ENCODE assay signal across 16 cellular contexts in the genomic region with DNA sequence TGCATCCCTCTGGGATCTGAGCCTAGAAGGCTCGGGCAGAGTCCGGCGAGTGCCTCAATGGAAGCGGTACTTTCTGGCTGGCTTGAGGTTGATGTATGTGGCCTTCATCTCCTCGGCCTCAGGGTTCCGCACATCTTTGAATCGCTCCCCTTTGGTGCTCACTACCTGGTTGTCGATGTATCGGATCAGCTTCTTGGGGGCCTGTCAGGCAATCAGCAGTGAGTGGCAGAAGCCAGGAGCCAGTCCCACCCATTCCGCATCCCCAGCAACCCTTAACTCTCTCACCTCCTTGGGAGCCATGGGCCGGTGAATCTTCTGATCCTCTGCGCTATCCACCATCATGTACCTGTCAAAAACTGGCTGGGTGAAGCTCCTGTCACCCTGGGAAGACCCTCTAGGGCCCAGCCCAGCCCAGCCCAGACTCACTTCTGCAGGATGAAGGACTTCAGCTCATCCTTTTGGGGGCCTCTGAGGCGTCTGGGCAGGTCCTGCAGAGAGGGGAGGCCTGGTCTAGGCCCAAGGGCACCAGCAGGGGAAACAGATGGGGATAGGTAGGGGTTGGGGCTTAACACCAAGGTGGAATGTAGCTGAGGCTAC. TPM values are rescaled to one million over a fixed set of nuclear protein-coding genes. Genes with fewer than 3 reads are reported as not detected.
DNase-seq lines count a peak whose midpoint lies in the region; ATAC-seq, FAIRE-seq and TF ChIP-seq lines count a peak whose summit lies in the region.
"Had no signal": no experiment of that assay in that cellular context is flagged by ENCODE, and none has a peak within 500 bp of the region (broad histone marks: within the 10 kb centered on the region; RNA-seq: fewer than 3 reads in every experiment).

No MANE protein-coding gene starts in this region.

- POLR2A ChIA-PET in T-cell (lab: Charles Lee), result interaction anchor here (0.5 to 0.6 kb wide), 2 partner anchors 193 to 365 kb away, joined by 3 to 6 read pairs; no protein-coding TSS in a partner anchor
- POLR2A ChIA-PET in endothelial cell of umbilical vein (lab: Charles Lee), result interaction anchor here (0.5 to 0.9 kb wide), 2 partner anchors 79 to 267 kb away, joined by 3 read pairs; a partner anchor contains a TSS

- H2AFZ ChIP-seq in endothelial cell of umbilical vein (ENCODE audit: low read depth, low read length), result no peak overlapping the region

- H3K27ac ChIP-seq in endothelial cell of umbilical vein (ENCODE audit: insufficient read depth, low read depth, low read length), result no peak overlapping the region
- H3K27ac ChIP-seq: foreskin keratinocyte had no signal

- H3K9me1 ChIP-seq in endothelial cell of umbilical vein (replicated peaks; ENCODE audit: control insufficient read depth, extremely low read depth, insufficient read depth, low read length), result no peaks in the 10 kb centered on the region

- H3K9ac ChIP-seq in endothelial cell of umbilical vein (replicated peaks; ENCODE audit: extremely low read depth, insufficient read depth, low read length) (no peak overlapping the region), skeletal muscle satellite cell (ENCODE audit: low read depth, low read length) (no peak overlapping the region)

- ATAC-seq in T-cell (replicated peaks in 1 of 4), result no peak

- no peaks in the 10 kb centered on the region for H3K9me3 ChIP-seq in endothelial cell of umbilical vein (replicated peaks; ENCODE audit: control insufficient read depth, insufficient read depth, low read length)
- H3K9me3 ChIP-seq in skeletal muscle satellite cell (replicated peaks; ENCODE audit: low read length), result no peaks in the 10 kb centered on the region
- H3K9me3 ChIP-seq: MG63 had no signal

- DNase-seq in T-helper 2 cell treated with Interferon-gamma antibody and Interleukin-4, amounts not matched to agents 5 μg/mL and 100 μg/mL, for 36 hours (ENCODE audit: low spot score), result no peak
- DNase-seq in T-helper 2 cell, result no peak
- no peak for DNase-seq in T-cell
- DNase-seq in endothelial cell of umbilical vein (ENCODE audit: low read depth, low spot score), result no peak
- DNase-seq in H54 (ENCODE audit: insufficient read length, low spot score), result no peak
- no peak for DNase-seq in stimulated activated CD4-positive, alpha-beta T cell treated with anti-CD3 and anti-CD28 coated beads, Interleukin-1b, Interleukin-23, amount 100 ng/mL, for 48 hours
- DNase-seq in middle frontal gyrus (ENCODE audit: extremely low spot score, low spot score), result no peak
- DNase-seq: amniotic stem cell, T1000 had no signal

- H3K36me3 Mint-ChIP-seq in T-helper 2 cell treated with Interferon-gamma antibody and Interleukin-4, amounts not matched to agents 5 μg/mL and 100 μg/mL, for 36 hours (ENCODE audit: low read depth), result peaks cover 8% of the 10 kb centered on the region
- H3K36me3 Mint-ChIP-seq in T-cell, result no peaks in the 10 kb centered on the region

- H3K4me3 Mint-ChIP-seq in T-helper 2 cell treated with Interferon-gamma antibody and Interleukin-4, amounts not matched to agents 5 μg/mL and 100 μg/mL, for 36 hours, result peak overlapping the region; percentile 14
- H3K4me3 Mint-ChIP-seq in T-cell, result peak overlapping the region in 2 of 3 donors; percentile 25 to 98

- H3K4me1 ChIP-seq in endothelial cell of umbilical vein (ENCODE audit: control insufficient read depth, extremely low read depth, insufficient read depth, low read length) (peaks cover 20% of the 10 kb centered on the region), skeletal muscle satellite cell (ENCODE audit: control insufficient read depth, insufficient read depth, low read length) (peaks cover 21% of the 10 kb centered on the region)

- BruUV-seq in endothelial cell of umbilical vein (replicated peaks; lab: Mats Ljungman, UMichigan), result TSS peak; percentile 44

- H4K20me1 ChIP-seq in endothelial cell of umbilical vein (replicated peaks; ENCODE audit: control insufficient read depth, extremely low read depth, insufficient read depth, low read length), result no peaks in the 10 kb centered on the region

- H3K4me1 Mint-ChIP-seq in T-helper 2 cell treated with Interferon-gamma antibody and Interleukin-4, amounts not matched to agents 5 μg/mL and 100 μg/mL, for 36 hours (ENCODE audit: low read depth), result peaks cover 23% of the 10 kb centered on the region
- peaks cover 32 to 47% (median 40%) of the 10 kb centered on the region in 3 donors for H3K4me1 Mint-ChIP-seq in T-cell

- intact Hi-C loops in endothelial cell of umbilical vein (cut with micrococcal nuclease), result loop anchor here (5.0 kb wide), 3 partner anchors 79 to 224 kb away; a partner anchor contains a TSS

- peaks cover 9% of the 10 kb centered on the region for H3K27me3 Mint-ChIP-seq in T-helper 2 cell treated with Interferon-gamma antibody and Interleukin-4, amounts not matched to agents 5 μg/mL and 100 μg/mL, for 36 hours (ENCODE audit: low read depth)
- H3K27me3 Mint-ChIP-seq in T-cell, result peaks cover 0 to 5% of the 10 kb centered on the region in 2 donors

- no peak overlapping the region for H3K27ac Mint-ChIP-seq in T-helper 2 cell treated with Interferon-gamma antibody and Interleukin-4, amounts not matched to agents 5 μg/mL and 100 μg/mL, for 36 hours
- H3K27ac Mint-ChIP-seq in T-cell, result peak overlapping the region in 1 of 2 donors; percentile 61

- CTCF ChIA-PET in T-cell (lab: Charles Lee), result interaction anchor here in 1 of 2 donors (0.9 to 1.6 kb wide), 3 partner anchors 9 to 55 kb away, joined by 3 to 6 read pairs (median 4); a partner anchor contains a TSS
- CTCF ChIA-PET in endothelial cell of umbilical vein (lab: Charles Lee), result interaction anchor here (0.6 to 6.5 kb wide), 13 partner anchors 9 to 254 kb away, joined by 3 to 74 read pairs (median 21); a partner anchor contains a TSS

- TF ChIP-seq POLR2A in endothelial cell of umbilical vein (IDR thresholded peaks at IDR 0.05; ENCODE audit: low read depth, low read length) (no peak), H54 (IDR thresholded peaks at IDR 0.05; ENCODE audit: low read depth, low read length) (no peak)

- H3K4me2 ChIP-seq in endothelial cell of umbilical vein (ENCODE audit: insufficient read depth, low read length), result no peak overlapping the region
- H3K4me2 ChIP-seq in skeletal muscle satellite cell (ENCODE audit: low read length), result peak overlapping the region; percentile 98

- no peaks in the 10 kb centered on the region for H3K9me3 Mint-ChIP-seq in T-helper 2 cell treated with Interferon-gamma antibody and Interleukin-4, amounts not matched to agents 5 μg/mL and 100 μg/mL, for 36 hours
- no peaks in the 10 kb centered on the region for H3K9me3 Mint-ChIP-seq in T-cell

- peaks cover 0 to 3% of the 10 kb centered on the region in 2 experiments for H3K27me3 ChIP-seq in endothelial cell of umbilical vein (ENCODE audit: control insufficient read depth in 2 of 2, insufficient read depth in 2 of 2, low read length in 2 of 2)
- H3K27me3 ChIP-seq in skeletal muscle satellite cell (ENCODE audit: control insufficient read depth, insufficient read depth, low read length), result peaks cover 6% of the 10 kb centered on the region

- dilution Hi-C loops in endothelial cell of umbilical vein (cut with MboI; ENCODE audit: extremely low pct_ligation_motif_present, low sequenced_read_pairs), result no loop called here

- FAIRE-seq in endothelial cell of umbilical vein (lab: Jason Lieb, UNC) (no peak), H54 (lab: Jason Lieb, UNC) (no peak)
- FAIRE-seq: RCC 7860 had no signal

- TF ChIP-seq CTCF in endothelial cell of umbilical vein (IDR thresholded peaks at IDR 0.05; ENCODE audit: extremely low read depth in 1 of 2, insufficient read depth in 1 of 2, low read depth in 1 of 2, low read length in 2 of 2), result no peak

- peaks cover 0 to 9% of the 10 kb centered on the region in 2 experiments for H3K36me3 ChIP-seq in endothelial cell of umbilical vein (ENCODE audit: control insufficient read depth in 2 of 2, extremely low read depth in 1 of 2, insufficient read depth in 2 of 2, low read length in 2 of 2)
- peaks cover 25% of the 10 kb centered on the region for H3K36me3 ChIP-seq in skeletal muscle satellite cell (ENCODE audit: insufficient read depth, low read length)

- no peaks in the 10 kb centered on the region for H3K79me2 ChIP-seq in endothelial cell of umbilical vein (ENCODE audit: control insufficient read depth, insufficient read depth, low read length)

- H3K4me3 ChIP-seq in endothelial cell of umbilical vein (replicated peaks in 1 of 3; ENCODE audit: insufficient read depth in 1 of 3, low read depth in 1 of 3, low read length in 3 of 3) (no peak overlapping the region), skeletal muscle satellite cell (ENCODE audit: low read length) (no peak overlapping the region)
- H3K4me3 ChIP-seq: MG63 had no signal

RNA-seq across cellular contexts. Expression of a gene that starts 2.8 kb away (rescaled TPM):
- total RNA-seq in T-cell, result 10 to 100 TPM; 13.3 to 30.4 (median 23.7) TPM
- total RNA-seq in endothelial cell of umbilical vein, result 9.9 and 10.7 TPM in 2 replicates
- polyA plus RNA-seq in endothelial cell of umbilical vein, result 15.3 and 21.6 TPM in 2 replicates
- 5.9 and 10.1 TPM in 2 replicates for polyA plus RNA-seq in endothelial cell of umbilical vein (2011; cell fraction: cytosol; rRNA removed)
- polyA plus RNA-seq in endothelial cell of umbilical vein (2011; cell fraction: nucleus; rRNA removed), result 11.6 and 11.7 TPM in 2 replicates
- polyA plus RNA-seq in endothelial cell of umbilical vein (2012), result 4.3 and 6.2 TPM in 2 replicates
- polyA minus RNA-seq in endothelial cell of umbilical vein, result 1.4 and 2.0 TPM in 2 replicates
- polyA minus RNA-seq in endothelial cell of umbilical vein (2011; cell fraction: cytosol; rRNA and poly(A)+ RNA removed), result 8.5 TPM
- polyA minus RNA-seq in endothelial cell of umbilical vein (2011; cell fraction: nucleus; rRNA and poly(A)+ RNA removed), result 1.5 and 1.8 TPM in 2 replicates
- 9.2 and 11.9 TPM in 2 replicates for total RNA-seq in skeletal muscle satellite cell (2012; rRNA removed)

RNA-seq across cellular contexts. Expression of a gene that starts 4.9 kb away (rescaled TPM):
- total RNA-seq in T-cell (10 to 100 TPM in 2 of 5 donors, 1 to 10 TPM in 3; 8.7 to 11.8 (median 8.8) TPM), endothelial cell of umbilical vein (0.18 and 0.40 TPM in 2 replicates)
- 0.08 and 0.10 TPM in 2 replicates for polyA plus RNA-seq in endothelial cell of umbilical vein
- 0.07 TPM in 1 of 2 replicates, not detected in the other for polyA plus RNA-seq in endothelial cell of umbilical vein (2011; cell fraction: cytosol; rRNA removed)
- polyA plus RNA-seq in endothelial cell of umbilical vein (2011; cell fraction: nucleus; rRNA removed), result 0.24 and 0.29 TPM in 2 replicates
- 0.86 and 2.6 TPM in 2 replicates for polyA plus RNA-seq in endothelial cell of umbilical vein (2012)
- polyA minus RNA-seq in endothelial cell of umbilical vein, result not detected in 2 replicates
- not detected for polyA minus RNA-seq in endothelial cell of umbilical vein (2011; cell fraction: cytosol; rRNA and poly(A)+ RNA removed)
- 0.29 TPM in 1 of 2 replicates, not detected in the other for polyA minus RNA-seq in endothelial cell of umbilical vein (2011; cell fraction: nucleus; rRNA and poly(A)+ RNA removed)
- total RNA-seq in skeletal muscle satellite cell (2012; rRNA removed), result 0.87 and 5.8 TPM in 2 replicates
- total RNA-seq: A172 had no signal

RNA-seq across cellular contexts. Expression of a gene that starts 8.9 kb away (rescaled TPM):
- total RNA-seq in T-cell (10 to 100 TPM; 32.2 to 41.4 (median 37.8) TPM), endothelial cell of umbilical vein (61.5 and 62.6 TPM in 2 replicates)
- polyA plus RNA-seq in endothelial cell of umbilical vein, result 82.3 and 96.7 TPM in 2 replicates
- polyA plus RNA-seq in endothelial cell of umbilical vein (2011; cell fraction: cytosol; rRNA removed), result 79.5 and 108 TPM in 2 replicates
- 119 and 127 TPM in 2 replicates for polyA plus RNA-seq in endothelial cell of umbilical vein (2011; cell fraction: nucleus; rRNA removed)
- polyA plus RNA-seq in endothelial cell of umbilical vein (2012), result 56.6 and 83.3 TPM in 2 replicates
- 26.5 and 27.4 TPM in 2 replicates for polyA minus RNA-seq in endothelial cell of umbilical vein
- polyA minus RNA-seq in endothelial cell of umbilical vein (2011; cell fraction: cytosol; rRNA and poly(A)+ RNA removed), result 32.0 TPM
- polyA minus RNA-seq in endothelial cell of umbilical vein (2011; cell fraction: nucleus; rRNA and poly(A)+ RNA removed), result 7.5 and 12.2 TPM in 2 replicates
- total RNA-seq in skeletal muscle satellite cell (2012; rRNA removed), result 37.3 and 43.2 TPM in 2 replicates

RNA-seq across cellular contexts. Expression of a gene that starts 27.9 kb away (rescaled TPM):
- total RNA-seq in T-cell (under 1 TPM in 4 of 5 donors, not detected in 1; 0.23 to 0.92 (median 0.55) TPM), endothelial cell of umbilical vein (not detected in 2 replicates)
- 0.08 TPM in 1 of 2 replicates, not detected in the other for polyA plus RNA-seq in endothelial cell of umbilical vein
- polyA plus RNA-seq in endothelial cell of umbilical vein (2011; cell fraction: cytosol; rRNA removed), result 0.04 TPM in 1 of 2 replicates, not detected in the other
- not detected in 2 replicates for polyA plus RNA-seq in endothelial cell of umbilical vein (2011; cell fraction: nucleus; rRNA removed)
- not detected in 2 replicates for polyA plus RNA-seq in endothelial cell of umbilical vein (2012)
- polyA minus RNA-seq in endothelial cell of umbilical vein, result not detected in 2 replicates
- polyA minus RNA-seq in endothelial cell of umbilical vein (2011; cell fraction: cytosol; rRNA and poly(A)+ RNA removed), result not detected
- polyA minus RNA-seq in endothelial cell of umbilical vein (2011; cell fraction: nucleus; rRNA and poly(A)+ RNA removed), result not detected in 2 replicates
- total RNA-seq in skeletal muscle satellite cell (2012; rRNA removed), result not detected in 2 replicates
- total RNA-seq: A172, smooth muscle cell, urinary bladder had no signal

RNA-seq across cellular contexts. Expression of a gene that starts 28.0 kb away (rescaled TPM):
- 100 to 1,000 TPM in 4 of 5 donors, 10 to 100 TPM in 1; 94.1 to 229 (median 124) TPM for total RNA-seq in T-cell
- 21.9 and 25.6 TPM in 2 replicates for total RNA-seq in endothelial cell of umbilical vein
- 21.0 and 23.0 TPM in 2 replicates for polyA plus RNA-seq in endothelial cell of umbilical vein
- polyA plus RNA-seq in endothelial cell of umbilical vein (2011; cell fraction: cytosol; rRNA removed), result 13.8 and 20.2 TPM in 2 replicates
- polyA plus RNA-seq in endothelial cell of umbilical vein (2011; cell fraction: nucleus; rRNA removed), result 53.7 and 67.4 TPM in 2 replicates
- polyA plus RNA-seq in endothelial cell of umbilical vein (2012), result 17.7 and 31.9 TPM in 2 replicates
- polyA minus RNA-seq in endothelial cell of umbilical vein, result 9.5 and 11.2 TPM in 2 replicates
- 27.7 TPM for polyA minus RNA-seq in endothelial cell of umbilical vein (2011; cell fraction: cytosol; rRNA and poly(A)+ RNA removed)
- 11.3 and 18.8 TPM in 2 replicates for polyA minus RNA-seq in endothelial cell of umbilical vein (2011; cell fraction: nucleus; rRNA and poly(A)+ RNA removed)
- total RNA-seq in skeletal muscle satellite cell (2012; rRNA removed), result 26.6 and 27.1 TPM in 2 replicates
